ENCODE assay signal across 1 cellular context in genomic region chr7:148753224-148753623, GRCh38.
TF ChIP-seq lines count a peak whose summit lies in the region.

No MANE protein-coding gene starts in this region.

TF ChIP-seq in K562, 482 proteins besides CTCF, POLR2A, EP300 and RAD21 (continued from another document):
- no peak for TF ChIP-seq ZBTB11 (CRISPR knock-in tag; IDR thresholded peaks at IDR 0.05)
- no peak for TF ChIP-seq CCNT2 (IDR thresholded peaks at IDR 0.05; ENCODE audit: borderline replicate concordance, extremely low read depth, insufficient read length, low read depth, low read length)
- TF ChIP-seq ZNF699 (CRISPR knock-in tag; IDR thresholded peaks at IDR 0.05; ENCODE audit: insufficient replicate concordance): no peak
- TF ChIP-seq POLR2AphosphoS5 (IDR thresholded peaks at IDR 0.05; ENCODE audit: control insufficient read depth, insufficient read depth, low read depth, low read length): peak; percentile 44; the same call in 1 of the 2 replicates
- peak; percentile 52; the same call in 1 of the 2 replicates for TF ChIP-seq MTA2 (IDR thresholded peaks at IDR 0.05; ENCODE audit: low read depth)
- peak; percentile 18; the same call in 1 of the 2 replicates for TF ChIP-seq NFE2 (IDR thresholded peaks at IDR 0.05; ENCODE audit: low read depth)
- 0 out of 2 replicates have a peak, but pooled peaks have one; percentile 18 for TF ChIP-seq SMAD4 (CRISPR knock-in tag; conservative IDR thresholded peaks at IDR 0.05)
TF ChIP-seq in K562: peak in this region for 31.
